Comparison of ENCODE assay signal across 2 cellular contexts in genomic region chr1:30822006-30822405, GRCh38.
A peak's percentile ranks its signal among the peaks of the same experiment; 100 is the strongest.
TF ChIP-seq lines count a peak whose summit lies in the region.

No MANE protein-coding gene starts in this region.

TF ChIP-seq in IMR-90, 13 proteins besides CTCF, POLR2A, EP300 and RAD21:
- TF ChIP-seq CHD1 (IDR thresholded peaks at IDR 0.05; ENCODE audit: low read depth, low read length) (no peak), NFE2L2 (IDR thresholded peaks at IDR 0.05; ENCODE audit: low read depth, low read length) (no peak), MXI1 (IDR thresholded peaks at IDR 0.05; ENCODE audit: borderline replicate concordance, low read depth, low read length) (no peak), BHLHE40 (IDR thresholded peaks at IDR 0.05; ENCODE audit: low read depth, low read length) (no peak), MAFK (IDR thresholded peaks at IDR 0.05; ENCODE audit: low read depth, low read length) (no peak), USF2 (IDR thresholded peaks at IDR 0.05; ENCODE audit: low read depth, low read length) (no peak), ELK1 (IDR thresholded peaks at IDR 0.05; ENCODE audit: borderline replicate concordance, low read depth, low read length) (no peak), MAZ (IDR thresholded peaks at IDR 0.05; ENCODE audit: borderline replicate concordance, low read depth, low read length) (no peak), SMC3 (IDR thresholded peaks at IDR 0.05; ENCODE audit: low read depth, low read length) (no peak), RCOR1 (IDR thresholded peaks at IDR 0.05; ENCODE audit: insufficient replicate concordance, low read length) (no peak), FOS (IDR thresholded peaks at IDR 0.05; ENCODE audit: low read depth, low read length) (no peak)

TF ChIP-seq in HepG2, 621 proteins besides CTCF, POLR2A, EP300 and RAD21:
- 0 out of 2 replicates have a peak, but pooled peaks have one; percentile 26 for TF ChIP-seq PAXIP1 (CRISPR knock-in tag; conservative IDR thresholded peaks at IDR 0.05)
- no peak for TF ChIP-seq ZNF121 (CRISPR knock-in tag; IDR thresholded peaks at IDR 0.05)
- TF ChIP-seq CEBPB (IDR thresholded peaks at IDR 0.05; ENCODE audit: borderline replicate concordance, low read depth, low read length) = peak; percentile 52; the same call in 1 of the 2 replicates
- TF ChIP-seq ELF3 (CRISPR knock-in tag; IDR thresholded peaks at IDR 0.05) = 0 out of 2 replicates have a peak, but pooled peaks have one; percentile 13
- no peak for TF ChIP-seq USF2 (IDR thresholded peaks at IDR 0.05; ENCODE audit: low read depth, low read length)
- no peak for TF ChIP-seq USF2 (CRISPR knock-in tag; IDR thresholded peaks at IDR 0.05; ENCODE audit: borderline replicate concordance)
- TF ChIP-seq JARID2 (CRISPR knock-in tag; IDR thresholded peaks at IDR 0.05; ENCODE audit: insufficient replicate concordance) = no peak
- no peak for TF ChIP-seq ZBED4 (CRISPR knock-in tag; IDR thresholded peaks at IDR 0.05; ENCODE audit: borderline replicate concordance)
- peak; percentile 62 for TF ChIP-seq HNF4A (CRISPR knock-in tag; IDR thresholded peaks at IDR 0.05)
- no peak for TF ChIP-seq ZNF670 (CRISPR knock-in tag; IDR thresholded peaks at IDR 0.05; ENCODE audit: borderline replicate concordance)
- peak; percentile 38; the same call in 1 of the 2 replicates for TF ChIP-seq ELF1 (CRISPR knock-in tag; IDR thresholded peaks at IDR 0.05)
- TF ChIP-seq HNF4G (IDR thresholded peaks at IDR 0.05; ENCODE audit: borderline replicate concordance, low read depth, low read length) = peak; percentile 36; the same call in 1 of the 2 replicates
- TF ChIP-seq HNF4G (CRISPR knock-in tag; IDR thresholded peaks at IDR 0.05; ENCODE audit: borderline replicate concordance, low read depth) = no peak
- TF ChIP-seq FOXK2 (IDR thresholded peaks at IDR 0.05) = no peak
- peak; percentile 17 for TF ChIP-seq ASH2L (IDR thresholded peaks at IDR 0.05; ENCODE audit: insufficient read length, low read depth, low read length)
- TF ChIP-seq CEBPG (CRISPR knock-in tag; IDR thresholded peaks at IDR 0.05) = peak; percentile 44; the same call in 1 of the 2 replicates
- TF ChIP-seq HIC2 (CRISPR knock-in tag; IDR thresholded peaks at IDR 0.05; ENCODE audit: low read depth) = no peak
- TF ChIP-seq NFATC3 (CRISPR knock-in tag; IDR thresholded peaks at IDR 0.05) = no peak
TF ChIP-seq in HepG2: peak in this region for 8.
